8 cellular contexts compared by ENCODE assay signal in genomic region chr11:66677599-66678375, GRCh38. TPM values are rescaled to one million over a fixed set of nuclear protein-coding genes. Genes with fewer than 3 reads are reported as not detected.
DNase-seq lines count a peak whose midpoint lies in the region; ATAC-seq and TF ChIP-seq lines count a peak whose summit lies in the region.

Gene RBM4B (minus strand): TSS chr11:66677887. CDS start chr11:66677079, 808 bp downstream.

- peaks cover 42% of the 10 kb centered on the region for H3K79me2 ChIP-seq in Loucy (ENCODE audit: insufficient read depth, low read length)

- H3K4me1 ChIP-seq in Loucy (ENCODE audit: insufficient read depth, low read length, poor library complexity, severe bottlenecking) (peaks cover 35% of the 10 kb centered on the region), RWPE2 (ENCODE audit: insufficient read depth, poor library complexity, severe bottlenecking) (peaks cover 15% of the 10 kb centered on the region)

- no peak for TF ChIP-seq CTCF in Loucy (conservative IDR thresholded peaks at IDR 0.05; ENCODE audit: low read length)
- TF ChIP-seq CTCF in RWPE2 (IDR thresholded peaks at IDR 0.05; ENCODE audit: poor library complexity, severe bottlenecking) = no peak
- no peak for TF ChIP-seq CTCF in fibroblast of mammary gland (conservative IDR thresholded peaks at IDR 0.05; ENCODE audit: control insufficient read depth, insufficient read depth, low read depth, low read length)

- no peaks in the 10 kb centered on the region for H3K9me2 ChIP-seq in Loucy (replicated peaks; ENCODE audit: low read depth, low read length)

- DNase-seq in ELF-1 (ENCODE audit: low read depth, low spot score) = peak; percentile 99
- DNase-seq in H7 = peak; percentile 98
- peak; percentile 96 for DNase-seq in RWPE2 (ENCODE audit: low spot score)
- peak; percentile 89 for DNase-seq in fibroblast of mammary gland (ENCODE audit: low read depth)
- DNase-seq in naive thymus-derived CD8-positive, alpha-beta T cell = peak; percentile 93 to 98 (median 96)
- peak; percentile 94 for DNase-seq in stimulated activated naive B cell treated with anti-CD40 and anti-IgM and Interleukin-4, amounts not matched to agents 10 μg/mL and 1 μg/mL and 100 μg/mL, for 72 hours

- peaks cover 4% of the 10 kb centered on the region for H3F3A ChIP-seq in Loucy (ENCODE audit: low read depth)

- peak within 1 kb of the TSS; percentile 100 for H3K27ac Mint-ChIP-seq in activated T-helper 17 cell treated with anti-CD3 and anti-CD28 coated beads, Interleukin-2, amount 50 U/mL, for 72 hours
- peak within 1 kb of the TSS; percentile 95 to 100 (median 99) for H3K27ac Mint-ChIP-seq in naive thymus-derived CD8-positive, alpha-beta T cell
- H3K27ac Mint-ChIP-seq in stimulated activated naive B cell treated with anti-CD40 and anti-IgM and Interleukin-4, amounts not matched to agents 10 μg/mL and 1 μg/mL and 100 μg/mL, for 72 hours = peak within 1 kb of the TSS; percentile 98

- H3K9me3 ChIP-seq in Loucy (ENCODE audit: insufficient read depth, low read depth, low read length) (no peaks in the 10 kb centered on the region), RWPE2 (ENCODE audit: severe bottlenecking) (no peaks in the 10 kb centered on the region)

- H3K4me1 Mint-ChIP-seq in activated T-helper 17 cell treated with anti-CD3 and anti-CD28 coated beads, Interleukin-2, amount 50 U/mL, for 72 hours = peaks cover 12% of the 10 kb centered on the region
- peaks cover 21 to 48% (median 42%) of the 10 kb centered on the region in 4 donors for H3K4me1 Mint-ChIP-seq in naive thymus-derived CD8-positive, alpha-beta T cell
- peaks cover 17 to 37% of the 10 kb centered on the region in 2 donors for H3K4me1 Mint-ChIP-seq in stimulated activated naive B cell treated with anti-CD40 and anti-IgM and Interleukin-4, amounts not matched to agents 10 μg/mL and 1 μg/mL and 100 μg/mL, for 72 hours

- no peaks in the 10 kb centered on the region for H3K9me3 Mint-ChIP-seq in activated T-helper 17 cell treated with anti-CD3 and anti-CD28 coated beads, Interleukin-2, amount 50 U/mL, for 72 hours
- H3K9me3 Mint-ChIP-seq in naive thymus-derived CD8-positive, alpha-beta T cell = no peaks in the 10 kb centered on the region
- H3K9me3 Mint-ChIP-seq in stimulated activated naive B cell treated with anti-CD40 and anti-IgM and Interleukin-4, amounts not matched to agents 10 μg/mL and 1 μg/mL and 100 μg/mL, for 72 hours = no peaks in the 10 kb centered on the region

- H3K4me2 ChIP-seq in Loucy (ENCODE audit: low read depth, low read length, poor library complexity, severe bottlenecking) = peak within 1 kb of the TSS; percentile 78

- ATAC-seq in RWPE2 (ENCODE audit: low read depth) = peak; percentile 89
- peak; percentile 93 for ATAC-seq in activated T-helper 17 cell treated with anti-CD3 and anti-CD28 coated beads, Interleukin-2, amount 50 U/mL, for 72 hours (replicated peaks)
- peak; percentile 83 to 84 for ATAC-seq in naive thymus-derived CD8-positive, alpha-beta T cell
- ATAC-seq in stimulated activated naive B cell treated with anti-CD40 and anti-IgM and Interleukin-4, amounts not matched to agents 10 μg/mL and 1 μg/mL and 100 μg/mL, for 72 hours (replicated peaks) = peak; percentile 88 to 92

- peak within 1 kb of the TSS; percentile 86 for H2AFZ ChIP-seq in Loucy (ENCODE audit: low read length)

- peaks cover 41% of the 10 kb centered on the region for H3K36me3 Mint-ChIP-seq in activated T-helper 17 cell treated with anti-CD3 and anti-CD28 coated beads, Interleukin-2, amount 50 U/mL, for 72 hours (ENCODE audit: low read depth)
- peaks cover 0 to 7% (median 0%) of the 10 kb centered on the region in 3 donors for H3K36me3 Mint-ChIP-seq in naive thymus-derived CD8-positive, alpha-beta T cell
- H3K36me3 Mint-ChIP-seq in stimulated activated naive B cell treated with anti-CD40 and anti-IgM and Interleukin-4, amounts not matched to agents 10 μg/mL and 1 μg/mL and 100 μg/mL, for 72 hours = peaks cover 9 to 22% of the 10 kb centered on the region in 2 donors

- peak within 1 kb of the TSS; percentile 89 for H3K27ac ChIP-seq in RWPE2 (ENCODE audit: poor library complexity, severe bottlenecking)

- H3K4me3 ChIP-seq in H7 (ENCODE audit: insufficient read depth, low read depth, low read length) (peak within 1 kb of the TSS; percentile 64), Loucy (ENCODE audit: low read length, poor library complexity, severe bottlenecking) (peak within 1 kb of the TSS; percentile 77), RWPE2 (ENCODE audit: severe bottlenecking) (peak within 1 kb of the TSS; percentile 54), fibroblast of mammary gland (ENCODE audit: control insufficient read depth, low read depth, low read length) (peak within 1 kb of the TSS; percentile 75)

- H3K27me3 Mint-ChIP-seq in activated T-helper 17 cell treated with anti-CD3 and anti-CD28 coated beads, Interleukin-2, amount 50 U/mL, for 72 hours = no peaks in the 10 kb centered on the region
- H3K27me3 Mint-ChIP-seq in naive thymus-derived CD8-positive, alpha-beta T cell = no peaks in the 10 kb centered on the region
- no peaks in the 10 kb centered on the region for H3K27me3 Mint-ChIP-seq in stimulated activated naive B cell treated with anti-CD40 and anti-IgM and Interleukin-4, amounts not matched to agents 10 μg/mL and 1 μg/mL and 100 μg/mL, for 72 hours

- H3K36me3 ChIP-seq in H7 (replicated peaks; ENCODE audit: control insufficient read depth, insufficient read depth, low read length) (no peaks in the 10 kb centered on the region), Loucy (ENCODE audit: insufficient read depth, low read length) (no peaks in the 10 kb centered on the region), RWPE2 (ENCODE audit: low read depth) (peaks cover 27% of the 10 kb centered on the region)

- H3K9ac ChIP-seq in Loucy (ENCODE audit: low read depth, low read length, poor library complexity, severe bottlenecking) = peak within 1 kb of the TSS; percentile 74

- H3K27me3 ChIP-seq in H7 (ENCODE audit: control insufficient read depth, insufficient read depth, low read length) = no peaks in the 10 kb centered on the region
- no peaks in the 10 kb centered on the region for H3K27me3 ChIP-seq in Loucy (ENCODE audit: insufficient read depth, low read length, poor library complexity, severe bottlenecking)
- H3K27me3 ChIP-seq in RWPE2 (ENCODE audit: insufficient read depth, poor library complexity, severe bottlenecking) = no peaks in the 10 kb centered on the region

- H3K4me3 Mint-ChIP-seq in activated T-helper 17 cell treated with anti-CD3 and anti-CD28 coated beads, Interleukin-2, amount 50 U/mL, for 72 hours = peak within 1 kb of the TSS; percentile 97
- peak within 1 kb of the TSS; percentile 85 to 98 (median 96) for H3K4me3 Mint-ChIP-seq in naive thymus-derived CD8-positive, alpha-beta T cell
- H3K4me3 Mint-ChIP-seq in stimulated activated naive B cell treated with anti-CD40 and anti-IgM and Interleukin-4, amounts not matched to agents 10 μg/mL and 1 μg/mL and 100 μg/mL, for 72 hours = peak within 1 kb of the TSS; percentile 88 to 95

- peaks cover 22% of the 10 kb centered on the region for H4K20me1 ChIP-seq in Loucy (ENCODE audit: insufficient read depth, low read length, poor library complexity, severe bottlenecking)

- POLR2A ChIA-PET in naive thymus-derived CD8-positive, alpha-beta T cell (lab: Charles Lee) = interaction anchor here (0.5 to 4.2 kb wide), 31 partner anchors 10 to 545 kb away, joined by 3 to 93 read pairs (median 7); partner anchors contain the start of genes ACTN3, CCDC87, CCS and CD248

RNA-seq across cellular contexts. Expression of gene RBM4B, which starts in this region (rescaled TPM):
- 13.1 and 21.8 TPM in 2 replicates for total RNA-seq in H7 (2014; rRNA removed; shearing (Covaris generic))
- total RNA-seq in activated T-helper 17 cell treated with anti-CD3 and anti-CD28 coated beads, Interleukin-2, amount 50 U/mL, for 72 hours = 10 to 100 TPM; 23.6 to 31.4 TPM
- 10 to 100 TPM; 25.1 to 26.0 TPM for total RNA-seq in naive thymus-derived CD8-positive, alpha-beta T cell
- 10 to 100 TPM in 2 of 3 donors, 1 to 10 TPM in 1; 7.7 to 12.3 (median 10.8) TPM for polyA plus RNA-seq in naive thymus-derived CD8-positive, alpha-beta T cell

Comparison
In these comparisons a context has a peak if more than half of its experiments do, and no peak if none do; other contexts are left out.
1. Peak in every context shown above with its lines: DNase-seq, ATAC-seq, H3K4me3 ChIP-seq and H3K27ac ChIP-seq.